Comparison of ENCODE assay signal across 15 cellular contexts in the genomic region with DNA sequence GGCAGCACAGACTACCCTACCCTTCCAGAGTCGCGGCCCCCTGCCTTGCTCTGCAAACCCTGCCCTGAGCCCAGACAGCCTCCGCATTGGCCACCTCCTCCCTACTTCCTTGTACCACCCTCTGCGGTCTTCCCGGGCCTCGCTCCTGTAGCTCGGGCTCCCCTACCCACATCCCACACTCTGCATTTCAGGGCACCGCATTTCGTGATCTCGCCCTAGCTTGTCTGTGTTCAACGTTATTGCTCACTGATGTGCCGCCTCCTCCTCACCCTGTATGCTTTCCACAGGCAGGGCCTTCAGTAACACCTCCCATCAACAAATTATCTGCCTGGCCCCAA. TPM values are rescaled to one million over a fixed set of nuclear protein-coding genes. Genes with fewer than 3 reads are reported as not detected.
DNase-seq lines count a peak whose midpoint lies in the region; ATAC-seq, FAIRE-seq and TF ChIP-seq lines count a peak whose summit lies in the region.
"Had no signal": no experiment of that assay in that cellular context is flagged by ENCODE, and none has a peak within 500 bp of the region (broad histone marks: within the 10 kb centered on the region; RNA-seq: fewer than 3 reads in every experiment).

No MANE protein-coding gene starts in this region.

- no peak overlapping the region for H4K5ac ChIP-seq in mesendoderm (ENCODE audit: low read length)

- no peak overlapping the region for H4K91ac ChIP-seq in trophoblast cell (ENCODE audit: low read depth, low read length)

- no peak overlapping the region for H3K18ac ChIP-seq in trophoblast cell (ENCODE audit: low read length)
- H3K18ac ChIP-seq in mesendoderm (ENCODE audit: low read length): no peak overlapping the region

- H3K79me1 ChIP-seq in trophoblast cell (ENCODE audit: low read length) (no peaks in the 10 kb centered on the region), mesendoderm (ENCODE audit: low read length) (peaks cover 25% of the 10 kb centered on the region)

- RAD21 ChIA-PET in GM12878 (lab: Charles Lee; ENCODE audit: unreplicated experiment): no interaction called here

- TF ChIP-seq RAD21 in GM12878 (IDR thresholded peaks at IDR 0.05; ENCODE audit: insufficient read depth, low read depth, low read length): no peak

- H2AFZ ChIP-seq in GM12878 (ENCODE audit: control insufficient read depth, low read depth, low read length): peak overlapping the region; percentile 51; the same call in 1 of the 2 replicates
- H2AFZ ChIP-seq in trophoblast cell (ENCODE audit: insufficient read depth, low read length, poor library complexity): no peak overlapping the region

- no peaks in the 10 kb centered on the region for H3K27me3 Mint-ChIP-seq in activated CD8-positive, alpha-beta memory T cell treated with anti-CD3 and anti-CD28 coated beads, Interleukin-2, amount 10 ng/mL, durations not matched to agents 7 days and 5 days
- H3K27me3 Mint-ChIP-seq: activated CD4-positive, alpha-beta T cell treated with anti-CD3 and anti-CD28 coated beads, Interleukin-2, amount 10 ng/mL, durations not matched to agents 24 days and 14 days had no signal

- H3K23ac ChIP-seq in trophoblast cell (ENCODE audit: low read length) (no peak overlapping the region), mesendoderm (ENCODE audit: low read length) (no peak overlapping the region)

- H3K4me3 ChIP-seq in HEK293 (ENCODE audit: low read depth, low read length): no peak overlapping the region
- 0 out of 2 replicates have a peak overlapping the region, but pooled peaks have one; percentile 1 for H3K4me3 ChIP-seq in GM12878
- no peak overlapping the region for H3K4me3 ChIP-seq in trophoblast cell (ENCODE audit: low read depth, low read length)
- H3K4me3 ChIP-seq in body of pancreas: no peak overlapping the region
- H3K4me3 ChIP-seq in mesendoderm (ENCODE audit: low read length): no peak overlapping the region
- H3K4me3 ChIP-seq: left lung, thoracic aorta had no signal

- H3K4me1 Mint-ChIP-seq in activated CD8-positive, alpha-beta memory T cell treated with anti-CD3 and anti-CD28 coated beads, Interleukin-2, amount 10 ng/mL, durations not matched to agents 7 days and 5 days: peaks cover 31% of the 10 kb centered on the region

- H3K14ac ChIP-seq in trophoblast cell (ENCODE audit: low read length): no peak overlapping the region

- H3K27ac ChIP-seq in HEK293 (ENCODE audit: extremely low read depth, low read depth, low read length): no peak overlapping the region
- H3K27ac ChIP-seq in GM12878 (ENCODE audit: control insufficient read depth, insufficient read depth): peak overlapping the region; percentile 27
- H3K27ac ChIP-seq in trophoblast cell (ENCODE audit: low read depth, low read length): no peak overlapping the region
- no peak overlapping the region for H3K27ac ChIP-seq in body of pancreas
- H3K27ac ChIP-seq in mesendoderm (ENCODE audit: low read depth, low read length): no peak overlapping the region
- H3K27ac ChIP-seq: left lung, thoracic aorta had no signal

- TF ChIP-seq POLR2A in GM12878 (IDR thresholded peaks at IDR 0.05; ENCODE audit: low read depth, low read length) (no peak), body of pancreas (IDR thresholded peaks at IDR 0.05) (no peak)

- in situ Hi-C loops in GM12878 (cut with MboI): no loop called here

- CTCF ChIA-PET in activated CD8-positive, alpha-beta memory T cell treated with anti-CD3 and anti-CD28 coated beads, Interleukin-2, amount 10 ng/mL, durations not matched to agents 7 days and 5 days (lab: Charles Lee): interaction anchor here (0.7 to 1.2 kb wide), 4 partner anchors 16 to 249 kb away, joined by 3 to 5 read pairs (median 4); no protein-coding TSS in a partner anchor
- CTCF ChIA-PET in HEK293 (lab: Yijun Ruan, JAX) (interaction anchor here (0.6 to 2.4 kb wide), 5 partner anchors 9 to 269 kb away, joined by 3 to 10 read pairs (median 4); no protein-coding TSS in a partner anchor), GM12878 (lab: Yijun Ruan, JAX) (interaction anchor here (0.6 to 10.6 kb wide), 3 partner anchors 15 to 316 kb away, joined by 4 to 75 read pairs (median 5); no protein-coding TSS in a partner anchor)

- peak; percentile 17 for ATAC-seq in activated CD8-positive, alpha-beta memory T cell treated with anti-CD3 and anti-CD28 coated beads, Interleukin-2, amount 10 ng/mL, durations not matched to agents 7 days and 5 days
- peak; percentile 36 for ATAC-seq in GM12878
- ATAC-seq in body of pancreas: no peak
- no peak for ATAC-seq in GM18867 (IDR thresholded peaks at IDR 0.05; ENCODE audit: unreplicated experiment)
- ATAC-seq: left lung, natural killer cell had no signal

- H3K4me2 ChIP-seq in GM12878 (ENCODE audit: control insufficient read depth, insufficient read depth) (peak overlapping the region; percentile 67; the same call in 1 of the 2 replicates), trophoblast cell (ENCODE audit: low read length) (no peak overlapping the region), mesendoderm (ENCODE audit: low read length) (no peak overlapping the region)

- peak overlapping the region; percentile 13 for H3K27ac Mint-ChIP-seq in activated CD8-positive, alpha-beta memory T cell treated with anti-CD3 and anti-CD28 coated beads, Interleukin-2, amount 10 ng/mL, durations not matched to agents 7 days and 5 days
- H3K27ac Mint-ChIP-seq: activated CD4-positive, alpha-beta T cell treated with anti-CD3 and anti-CD28 coated beads, Interleukin-2, amount 10 ng/mL, durations not matched to agents 24 days and 14 days; T-helper 1 cell treated with Interleukin-12 subunit alpha and Interleukin-12 subunit beta and Interleukin-4 antibody, amounts not matched to agents 30 μg/mL and 1 μg/mL, for 36 hours had no signal

- no peak overlapping the region for H2BK12ac ChIP-seq in trophoblast cell (ENCODE audit: low read length)

- no peak overlapping the region for H2BK15ac ChIP-seq in mesendoderm (replicated peaks; ENCODE audit: low read depth)

- no peak for TF ChIP-seq CTCF in HEK293 (tag by site-specific recombination; IDR thresholded peaks at IDR 0.05)
- TF ChIP-seq CTCF in GM12878 (IDR thresholded peaks at IDR 0.05 in 2 of 3, conservative IDR thresholded peaks at IDR 0.05 in 1 of 3; ENCODE audit: control insufficient read depth in 2 of 3, extremely low read depth in 1 of 3, insufficient read depth in 1 of 3, low read depth in 3 of 3, low read length in 3 of 3): no peak
- TF ChIP-seq CTCF in body of pancreas (IDR thresholded peaks at IDR 0.05): no peak

- no peak overlapping the region for H4K12ac ChIP-seq in trophoblast cell (ENCODE audit: low read depth, low read length)

- H3K4me3 Mint-ChIP-seq in activated CD8-positive, alpha-beta memory T cell treated with anti-CD3 and anti-CD28 coated beads, Interleukin-2, amount 10 ng/mL, durations not matched to agents 7 days and 5 days: no peak overlapping the region
- H3K4me3 Mint-ChIP-seq: activated CD4-positive, alpha-beta T cell treated with anti-CD3 and anti-CD28 coated beads, Interleukin-2, amount 10 ng/mL, durations not matched to agents 24 days and 14 days; natural killer cell; T-helper 1 cell treated with Interleukin-12 subunit alpha and Interleukin-12 subunit beta and Interleukin-4 antibody, amounts not matched to agents 30 μg/mL and 1 μg/mL, for 36 hours had no signal

- no peaks in the 10 kb centered on the region for H3K9me3 Mint-ChIP-seq in activated CD8-positive, alpha-beta memory T cell treated with anti-CD3 and anti-CD28 coated beads, Interleukin-2, amount 10 ng/mL, durations not matched to agents 7 days and 5 days (ENCODE audit: low read depth)
- H3K9me3 Mint-ChIP-seq: activated CD4-positive, alpha-beta T cell treated with anti-CD3 and anti-CD28 coated beads, Interleukin-2, amount 10 ng/mL, durations not matched to agents 24 days and 14 days; natural killer cell; T-helper 1 cell treated with Interleukin-12 subunit alpha and Interleukin-12 subunit beta and Interleukin-4 antibody, amounts not matched to agents 30 μg/mL and 1 μg/mL, for 36 hours had no signal

- no peak for FAIRE-seq in GM12878 (lab: Jason Lieb, UNC)
- FAIRE-seq: A204.1 had no signal

- no peak overlapping the region for H2AK5ac ChIP-seq in trophoblast cell (ENCODE audit: low read length)
- H2AK5ac ChIP-seq in mesendoderm (ENCODE audit: low read length): no peak overlapping the region

- no peak for DNase-seq in activated CD8-positive, alpha-beta memory T cell treated with anti-CD3 and anti-CD28 coated beads, Interleukin-2, amount 10 ng/mL, durations not matched to agents 7 days and 5 days
- DNase-seq in activated CD8-positive, alpha-beta memory T cell treated with anti-CD3 and anti-CD28 coated beads for 24 hours: no peak
- DNase-seq in GM12878 (ENCODE audit: low read depth, low spot score) (no peak), trophoblast cell (no peak), body of pancreas (no peak), mesendoderm (no peak)
- DNase-seq: activated CD4-positive, alpha-beta T cell treated with anti-CD3 and anti-CD28 coated beads, Interleukin-2, amount 10 ng/mL, durations not matched to agents 24 days and 14 days; EL; left lung; natural killer cell had no signal

- intact Hi-C loops in GM12878 (cut with micrococcal nuclease; ENCODE audit: unreplicated experiment): no loop called here
- intact Hi-C loops in body of pancreas (cut with DNase I): no loop called here

- no peaks in the 10 kb centered on the region for H4K20me1 ChIP-seq in GM12878 (ENCODE audit: control insufficient read depth, insufficient read depth)

- WGBS in GM12878 (ENCODE audit: insufficient coverage, insufficient replicate concordance, low lambda C conversion rate, missing lambda C conversion rate): 18% methylated on average over 12 of the region's 12 CpGs
- no CpG with 5 or more reads among the region's 12 CpGs for WGBS in trophoblast cell (ENCODE audit: extremely low coverage, insufficient coverage, insufficient read length)
- 72 to 87% methylated on average over 12 of the region's 12 CpGs for WGBS in body of pancreas, 2 donors
- no CpG with 5 or more reads among the region's 12 CpGs for WGBS in mesendoderm (ENCODE audit: extremely low coverage, insufficient coverage, low lambda C conversion rate)

- H4K8ac ChIP-seq in trophoblast cell (ENCODE audit: low read depth, low read length) (no peak overlapping the region), mesendoderm (ENCODE audit: low read depth, low read length) (no peak overlapping the region)

- no peak overlapping the region for H3K56ac ChIP-seq in mesendoderm (ENCODE audit: low read length)

- no peaks in the 10 kb centered on the region for H3K27me3 ChIP-seq in GM12878 (replicated peaks in 1 of 2; ENCODE audit: control insufficient read depth in 2 of 2, insufficient read depth in 2 of 2, low read length in 1 of 2)
- no peaks in the 10 kb centered on the region for H3K27me3 ChIP-seq in trophoblast cell (ENCODE audit: insufficient read depth, low read length)
- no peaks in the 10 kb centered on the region for H3K27me3 ChIP-seq in body of pancreas
- no peaks in the 10 kb centered on the region for H3K27me3 ChIP-seq in mesendoderm (ENCODE audit: insufficient read depth, low read length, poor library complexity)
- H3K27me3 ChIP-seq: left lung had no signal

- H3K4ac ChIP-seq in trophoblast cell (ENCODE audit: low read depth, low read length) (no peak overlapping the region), mesendoderm (ENCODE audit: low read depth, low read length) (no peak overlapping the region)

- H3K4me1 ChIP-seq in HEK293 (ENCODE audit: control insufficient read depth, insufficient read depth, low read length): peaks cover 2% of the 10 kb centered on the region; the same call in 1 of the 2 replicates
- H3K4me1 ChIP-seq in GM12878 (ENCODE audit: control insufficient read depth, insufficient read depth, low read length): peaks cover 10% of the 10 kb centered on the region
- peaks cover 4 to 14% of the 10 kb centered on the region in 2 experiments for H3K4me1 ChIP-seq in trophoblast cell (ENCODE audit: control insufficient read depth in 1 of 2, insufficient read depth in 2 of 2, low read length in 2 of 2)
- peaks cover 41% of the 10 kb centered on the region for H3K4me1 ChIP-seq in body of pancreas
- H3K4me1 ChIP-seq in mesendoderm (ENCODE audit: control insufficient read depth, low read depth, low read length): peaks cover 2% of the 10 kb centered on the region

- SMC1A ChIA-PET in GM12878 (lab: Charles Lee; ENCODE audit: uncharacterized antibody, unreplicated experiment): no interaction called here

- H3K9me3 ChIP-seq in HEK293 (ENCODE audit: control insufficient read depth, insufficient read depth, low read depth, low read length): no peaks in the 10 kb centered on the region
- no peaks in the 10 kb centered on the region for H3K9me3 ChIP-seq in GM12878 (replicated peaks; ENCODE audit: control insufficient read depth, insufficient read depth, low read length)
- no peaks in the 10 kb centered on the region for H3K9me3 ChIP-seq in trophoblast cell (ENCODE audit: insufficient read depth, low read depth, low read length)
- H3K9me3 ChIP-seq in body of pancreas: no peaks in the 10 kb centered on the region
- H3K9me3 ChIP-seq: left lung, thoracic aorta had no signal

- BruUV-seq in GM12878 (replicated peaks; lab: Mats Ljungman, UMichigan): no TSS peak

- H3K9ac ChIP-seq in GM12878 (ENCODE audit: control insufficient read depth, insufficient read depth, low read length) (no peak overlapping the region), trophoblast cell (ENCODE audit: low read length) (peak overlapping the region; percentile 52), mesendoderm (ENCODE audit: low read length) (no peak overlapping the region)

- POLR2A ChIA-PET in HEK293 (lab: Yijun Ruan, JAX) (interaction anchor here (0.9 to 1.0 kb wide), 2 partner anchors 12 to 17 kb away, joined by 3 read pairs; no protein-coding TSS in a partner anchor), GM12878 (lab: Charles Lee) (interaction anchor here (0.8 kb wide), 1 partner anchor 22 kb away, joined by 3 read pairs; no protein-coding TSS in a partner anchor)

- H2BK5ac ChIP-seq in trophoblast cell (ENCODE audit: low read depth, low read length, poor library complexity): no peak overlapping the region
- no peak overlapping the region for H2BK5ac ChIP-seq in mesendoderm (ENCODE audit: low read length)

- TF ChIP-seq EP300 in GM12878 (IDR thresholded peaks at IDR 0.05; ENCODE audit: borderline replicate concordance in 1 of 2, control insufficient read depth in 1 of 2, low read depth in 2 of 2, low read length in 2 of 2): no peak

- H3K36me3 ChIP-seq in HEK293 (ENCODE audit: control insufficient read depth in 2 of 2, insufficient read depth in 1 of 2, low read length in 2 of 2) (peaks cover 8 to 59% of the 10 kb centered on the region in 2 experiments; a peak in 2 of 3 replicates), GM12878 (ENCODE audit: control insufficient read depth in 2 of 2, insufficient read depth in 2 of 2, low read length in 1 of 2) (peaks cover 1 to 19% of the 10 kb centered on the region in 2 experiments), trophoblast cell (ENCODE audit: control insufficient read depth in 1 of 2, insufficient read depth in 2 of 2, low read length in 2 of 2) (peaks cover 30 to 39% of the 10 kb centered on the region in 2 experiments), body of pancreas (replicated peaks in 1 of 2; ENCODE audit: insufficient read depth in 1 of 2, low read depth in 2 of 2) (peaks cover 0 to 13% of the 10 kb centered on the region in 2 donors), mesendoderm (ENCODE audit: control insufficient read depth, insufficient read depth, low read length) (peaks cover 11% of the 10 kb centered on the region)

- H3K79me2 ChIP-seq in GM12878 (ENCODE audit: control insufficient read depth, insufficient read depth, low read length): peaks cover 55% of the 10 kb centered on the region
- peaks cover 8% of the 10 kb centered on the region for H3K79me2 ChIP-seq in trophoblast cell (ENCODE audit: control insufficient read depth, insufficient read depth, low read length, poor library complexity)
- peaks cover 42% of the 10 kb centered on the region for H3K79me2 ChIP-seq in mesendoderm (ENCODE audit: control insufficient read depth, insufficient read depth, low read length)

- peaks cover 25% of the 10 kb centered on the region for H3K36me3 Mint-ChIP-seq in activated CD8-positive, alpha-beta memory T cell treated with anti-CD3 and anti-CD28 coated beads, Interleukin-2, amount 10 ng/mL, durations not matched to agents 7 days and 5 days
- H3K36me3 Mint-ChIP-seq: natural killer cell had no signal

- H2BK120ac ChIP-seq in trophoblast cell (ENCODE audit: insufficient read depth, low read length, poor library complexity) (no peak overlapping the region), mesendoderm (ENCODE audit: low read depth, low read length) (no peak overlapping the region)

RNA-seq across cellular contexts. Expression of a gene that starts 6.6 kb away (rescaled TPM):
- 10 to 100 TPM; 82.3 to 99.4 TPM for total RNA-seq in activated CD8-positive, alpha-beta memory T cell treated with anti-CD3 and anti-CD28 coated beads, Interleukin-2, amount 10 ng/mL, durations not matched to agents 7 days and 5 days
- total RNA-seq in GM12878 (2013; cell fraction: nucleolus; rRNA removed): 59.2 and 60.6 TPM in 2 replicates
- total RNA-seq in GM12878 (2014; rRNA removed) (118 and 123 TPM in 2 replicates), GM12878 (2014; rRNA removed; fragmentation: Illumina TruSeq; extraction: Trizol) (75.7 and 86.8 TPM in 2 replicates), GM12878 (2021) (119 and 134 TPM in 2 replicates), body of pancreas (100 to 1,000 TPM in 1 of 2 donors, 10 to 100 TPM in 1; 80.4 to 140 TPM)
- polyA plus RNA-seq in GM12878 (2011; ENCODE audit: low read depth): 69.3 TPM
- polyA plus RNA-seq in GM12878 (2011; rRNA removed) (77.6 and 81.6 TPM in 2 replicates), GM12878 (2014; fragmentation: Illumina TruSeq; extraction: Trizol) (79.4 and 104 TPM in 2 replicates), GM12878 (2014; fragmentation: Nextera tagmentation; extraction: Ambion mirVana) (10 to 100 TPM in 1 of 2 experiments, 1 to 10 TPM in 1; 7.1 to 13.4 TPM), GM12878 (2014; rRNA removed) (108 and 115 TPM in 2 replicates), GM12878 (2016; fragmentation: Nextera tagmentation; extraction: Ambion mirVana) (100 to 1,000 TPM; 284 to 306 TPM)
- 82.9 and 84.8 TPM in 2 replicates for polyA plus RNA-seq in GM12878 (2011; cell fraction: cytosol; rRNA removed)
- 86.6 and 98.4 TPM in 2 replicates for polyA plus RNA-seq in GM12878 (2011; cell fraction: nucleus; rRNA removed)
- polyA plus RNA-seq in GM12878 (2012): 93.6 and 96.1 TPM in 2 replicates
- polyA minus RNA-seq in GM12878 (2011; rRNA and poly(A)+ RNA removed): 64.5 and 84.4 TPM in 2 replicates
- polyA minus RNA-seq in GM12878 (2011; cell fraction: cytosol; rRNA and poly(A)+ RNA removed): 30.6 and 42.5 TPM in 2 replicates
- 15.8 and 22.5 TPM in 2 replicates for polyA minus RNA-seq in GM12878 (2011; cell fraction: nucleus; rRNA and poly(A)+ RNA removed)
- polyA plus RNA-seq in trophoblast cell (2013): 304 and 317 TPM in 2 replicates
- polyA plus RNA-seq in mesendoderm (2013, experiment 1 of 2): 195 TPM
- 202 TPM for polyA plus RNA-seq in mesendoderm (2013, experiment 2 of 2)

Comparison
In these comparisons a context has a peak if more than half of its experiments do, and no peak if none do; other contexts are left out.
1. ATAC-seq: peak in activated CD8-positive, alpha-beta memory T cell treated with anti-CD3 and anti-CD28 coated beads, Interleukin-2, amount 10 ng/mL, durations not matched to agents 7 days and 5 days (single experiment) and GM12878 (single experiment); none in body of pancreas (single experiment) and GM18867 (single experiment).